17 cellular contexts compared by ENCODE assay signal in the genomic region with DNA sequence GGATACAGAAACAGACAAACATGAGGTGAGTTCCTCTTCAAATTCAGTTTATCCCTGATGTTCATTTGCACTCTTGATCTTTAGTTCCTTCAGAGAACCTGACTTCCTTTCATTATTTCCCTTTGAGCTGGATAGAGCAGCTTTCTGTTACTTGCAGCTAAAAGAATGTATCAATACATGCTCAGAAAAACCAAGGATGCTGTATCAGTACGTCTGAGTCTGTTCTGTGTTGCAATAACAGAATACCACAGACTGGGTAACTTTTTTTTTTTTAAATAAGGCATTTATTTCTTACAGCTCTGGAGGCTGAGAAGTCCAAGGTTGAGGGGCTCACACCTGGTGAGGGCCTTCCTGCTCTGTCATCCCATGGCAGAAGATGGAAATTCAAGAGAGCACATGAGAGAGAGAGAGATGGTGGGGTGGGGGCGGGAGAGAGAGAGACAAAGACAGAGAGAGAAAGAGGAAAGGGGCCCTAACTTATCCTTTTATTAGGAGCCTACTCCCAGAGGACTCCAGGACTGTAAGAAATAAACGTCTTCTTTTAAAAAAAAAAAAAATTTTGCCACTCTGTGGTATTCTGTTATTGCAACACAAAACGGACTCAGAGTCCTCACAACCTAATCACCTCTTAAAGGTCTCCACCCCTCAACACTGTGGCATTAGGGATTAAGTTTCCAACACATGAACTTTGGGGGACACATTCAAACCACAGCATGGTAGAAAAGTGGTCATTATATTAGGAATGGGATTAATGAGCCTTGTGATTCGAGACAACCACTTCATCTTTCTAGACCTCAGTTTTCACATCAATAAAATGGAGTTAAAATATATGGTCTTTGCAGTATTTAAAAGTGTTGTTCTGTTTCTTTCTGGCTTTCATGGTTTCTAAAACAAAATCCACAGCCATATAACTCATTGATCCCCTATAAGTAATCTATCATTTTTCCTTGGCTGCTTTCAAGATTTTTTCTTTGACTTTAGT. TPM values are rescaled to one million over a fixed set of nuclear protein-coding genes. Genes with fewer than 3 reads are reported as not detected.
DNase-seq lines count a peak whose midpoint lies in the region; ATAC-seq and TF ChIP-seq lines count a peak whose summit lies in the region.
"Had no signal": no experiment of that assay in that cellular context is flagged by ENCODE, and none has a peak within 500 bp of the region (broad histone marks: within the 10 kb centered on the region; RNA-seq: fewer than 3 reads in every experiment).

No MANE protein-coding gene starts in this region.

- TF ChIP-seq RAD21 in IMR-90 (IDR thresholded peaks at IDR 0.05; ENCODE audit: low read length) = no peak

- peaks cover 6% of the 10 kb centered on the region for H3K4me1 ChIP-seq in IMR-90 (ENCODE audit: control insufficient read depth, insufficient read depth, low read length)
- peaks cover 2% of the 10 kb centered on the region for H3K4me1 ChIP-seq in fibroblast of lung (ENCODE audit: control insufficient read depth, extremely low read depth, insufficient read depth, low read length)
- H3K4me1 ChIP-seq in thyroid gland = no peaks in the 10 kb centered on the region
- H3K4me1 ChIP-seq: HAP-1, neural progenitor cell, right atrium auricular region, vagina had no signal

- H3K4me2 ChIP-seq in IMR-90 (ENCODE audit: low read depth, low read length) (no peak overlapping the region), fibroblast of lung (ENCODE audit: extremely low read depth, insufficient read depth, low read length) (no peak overlapping the region)
- H3K4me2 ChIP-seq: neural progenitor cell had no signal

- CTCF ChIA-PET in IMR-90 (lab: Yijun Ruan, JAX) = interaction anchor here (0.5 kb wide), 1 partner anchor 377 kb away, joined by 3 read pairs; no protein-coding TSS in a partner anchor

- no peak for TF ChIP-seq POLR2A in IMR-90 (IDR thresholded peaks at IDR 0.05; ENCODE audit: low read depth, low read length)
- no peak for TF ChIP-seq POLR2A in thyroid gland (IDR thresholded peaks at IDR 0.05)

- no peak overlapping the region for H2BK15ac ChIP-seq in IMR-90 (ENCODE audit: low read depth, low read length)

- no peak overlapping the region for H2BK120ac ChIP-seq in IMR-90 (ENCODE audit: low read depth, low read length)

- H2BK20ac ChIP-seq in IMR-90 (ENCODE audit: low read depth, low read length) = no peak overlapping the region

- no TSS peak for BruUV-seq in IMR-90 (replicated peaks; lab: Mats Ljungman, UMichigan)

- H3K9ac ChIP-seq in IMR-90 (ENCODE audit: low read depth, low read length) = no peak overlapping the region
- no peak overlapping the region for H3K9ac ChIP-seq in fibroblast of lung (ENCODE audit: insufficient read depth, low read length)
- H3K9ac ChIP-seq: neural progenitor cell had no signal

- H4K20me1 ChIP-seq in IMR-90 (ENCODE audit: insufficient read depth, low read length) (no peaks in the 10 kb centered on the region), fibroblast of lung (ENCODE audit: control insufficient read depth, extremely low read depth, insufficient read depth, low read length) (no peaks in the 10 kb centered on the region)

- H3K56ac ChIP-seq in IMR-90 (ENCODE audit: extremely low read depth, insufficient read depth, low read length) = no peak overlapping the region

- in situ Hi-C loops in IMR-90 (cut with MboI; ENCODE audit: low sequenced_read_pairs) = loop anchor here (25.0 kb wide), 1 partner anchor 365 kb away; no protein-coding TSS in a partner anchor

- no peak overlapping the region for H3K4me3 ChIP-seq in AG09309 (ENCODE audit: control insufficient read depth, low read depth, low read length)
- no peak overlapping the region for H3K4me3 ChIP-seq in IMR-90 (ENCODE audit: insufficient read depth, low read depth, low read length)
- no peak overlapping the region for H3K4me3 ChIP-seq in fibroblast of lung (replicated peaks in 1 of 4; ENCODE audit: control extremely low read depth in 1 of 4, insufficient read depth in 1 of 4, low read depth in 3 of 4, low read length in 4 of 4)
- no peak overlapping the region for H3K4me3 ChIP-seq in thyroid gland (replicated peaks in 1 of 3)
- H3K4me3 ChIP-seq: HAP-1, heart left ventricle, neural progenitor cell, right atrium auricular region, vagina had no signal

- no CpG with 5 or more reads among the region's 5 CpGs for whole genome bisulfite sequencing in IMR-90 (ENCODE audit: extremely low coverage in 2 of 2, insufficient read length in 1 of 2), 2 experiments
- WGBS in thyroid gland, 2 donors = 60 to 61% methylated on average over 5 of the region's 5 CpGs

- no peak overlapping the region for H4K8ac ChIP-seq in IMR-90 (ENCODE audit: low read depth in 2 of 2, low read length in 2 of 2)

- no peak overlapping the region for H4K91ac ChIP-seq in IMR-90 (ENCODE audit: insufficient read depth, low read depth, low read length)

- H3K14ac ChIP-seq in IMR-90 (replicated peaks; ENCODE audit: low read depth, low read length) = no peak overlapping the region

- POLR2A ChIA-PET in IMR-90 (lab: Charles Lee; ENCODE audit: unreplicated experiment) = interaction anchor here (0.6 kb wide), 1 partner anchor 28 kb away, joined by 4 read pairs; no protein-coding TSS in a partner anchor

- H2AK5ac ChIP-seq in IMR-90 (ENCODE audit: low read depth, low read length) = no peak overlapping the region

- H2BK5ac ChIP-seq in IMR-90 (ENCODE audit: low read depth, low read length, poor library complexity, severe bottlenecking) = no peak overlapping the region

- no peaks in the 10 kb centered on the region for H3K36me3 ChIP-seq in IMR-90 (ENCODE audit: control insufficient read depth, insufficient read depth, low read length)
- no peaks in the 10 kb centered on the region for H3K36me3 ChIP-seq in fibroblast of lung (ENCODE audit: control insufficient read depth, insufficient read depth, low read length)
- H3K36me3 ChIP-seq in thyroid gland = no peaks in the 10 kb centered on the region
- H3K36me3 ChIP-seq: HAP-1, heart left ventricle, neural progenitor cell, right atrium auricular region, vagina had no signal

- H3K9me3 ChIP-seq in IMR-90 (ENCODE audit: control insufficient read depth, insufficient read depth, low read length) = no peaks in the 10 kb centered on the region
- no peaks in the 10 kb centered on the region for H3K9me3 ChIP-seq in fibroblast of lung (ENCODE audit: control insufficient read depth, insufficient read depth, low read depth, low read length)
- no peaks in the 10 kb centered on the region for H3K9me3 ChIP-seq in thyroid gland
- H3K9me3 ChIP-seq: HAP-1, heart left ventricle, right atrium auricular region, vagina had no signal

- dilution Hi-C loops in IMR-90 (cut with HindIII; ENCODE audit: low sequenced_read_pairs, unreplicated experiment) = no loop called here

- H2AFZ ChIP-seq in IMR-90 (replicated peaks; ENCODE audit: low read length, poor library complexity) (no peak overlapping the region), fibroblast of lung (ENCODE audit: low read length) (no peak overlapping the region)
- H2AFZ ChIP-seq: neural progenitor cell had no signal

- H3K27ac ChIP-seq in IMR-90 (ENCODE audit: insufficient read depth, low read length) = no peak overlapping the region
- H3K27ac ChIP-seq in fibroblast of lung (ENCODE audit: insufficient read depth, low read length) = no peak overlapping the region
- H3K27ac ChIP-seq in thyroid gland = no peak overlapping the region
- H3K27ac ChIP-seq: heart left ventricle, neural progenitor cell, right atrium auricular region, vagina had no signal

- H3K79me2 ChIP-seq in fibroblast of lung (ENCODE audit: control insufficient read depth, insufficient read depth, low read length) = no peaks in the 10 kb centered on the region

- no peaks in the 10 kb centered on the region for H3K79me1 ChIP-seq in IMR-90 (ENCODE audit: low read depth in 1 of 2, low read length in 2 of 2)

- no peak overlapping the region for H4K5ac ChIP-seq in IMR-90 (ENCODE audit: low read depth, low read length)

- intact Hi-C loops in IMR-90 (cut with micrococcal nuclease) = loop anchor here (5.0 to 10.0 kb wide), 2 partner anchors 137 to 375 kb away; no protein-coding TSS in a partner anchor
- intact Hi-C loops in thyroid gland (cut with DNase I) = loop anchor here (5.0 to 10.0 kb wide), 2 partner anchors 90 to 153 kb away; a partner anchor contains a TSS

- no peak overlapping the region for H3K23ac ChIP-seq in IMR-90 (ENCODE audit: low read depth, low read length)

- H3K27me3 ChIP-seq in IMR-90 (ENCODE audit: control insufficient read depth, insufficient read depth, low read length) (peaks cover 3% of the 10 kb centered on the region; the same call in 1 of the 2 replicates), fibroblast of lung (ENCODE audit: control insufficient read depth, insufficient read depth, low read length) (no peaks in the 10 kb centered on the region), thyroid gland (no peaks in the 10 kb centered on the region)
- H3K27me3 ChIP-seq: heart left ventricle, neural progenitor cell, right atrium auricular region, vagina had no signal

- H2AK9ac ChIP-seq in IMR-90 (replicated peaks; ENCODE audit: low read depth, low read length, poor library complexity) = no peak overlapping the region

- peak; percentile 42 for DNase-seq in AG09309 (ENCODE audit: low read depth)
- peak; percentile 75 for DNase-seq in IMR-90
- peak; percentile 64 for DNase-seq in OCI-M1 (lab: John Stamatoyannopoulos, UW)
- peak; percentile 30 to 65 for DNase-seq in fibroblast of lung (ENCODE audit: low read depth in 2 of 2)
- DNase-seq in activated T-cell treated with anti-CD3 and anti-CD28 coated beads for 4 hours = no peak
- DNase-seq in stimulated activated CD4-positive, alpha-beta T cell treated with anti-CD3 and anti-CD28 coated beads, Interleukin-4, amount 100 ng/mL, for 1 hour = no peak
- DNase-seq in hippocampal formation (lab: John Stamatoyannopoulos, UW) = no peak
- no peak for DNase-seq in thyroid gland
- DNase-seq: activated naive CD4-positive, alpha-beta T cell; heart left ventricle; NCI-H1105; NCI-H82 had no signal

- H3K4ac ChIP-seq in IMR-90 (ENCODE audit: low read depth, low read length) = no peak overlapping the region

- ATAC-seq in IMR-90 (ENCODE audit: low read depth) = peak; percentile 48
- ATAC-seq: heart left ventricle had no signal

- no peak overlapping the region; the same call in 1 of the 2 replicates for H3K18ac ChIP-seq in IMR-90 (ENCODE audit: low read depth, low read length)

- H3K9me1 ChIP-seq in IMR-90 (ENCODE audit: insufficient read depth, low read length) = no peaks in the 10 kb centered on the region

- TF ChIP-seq CTCF in AG09309 (IDR thresholded peaks at IDR 0.05; ENCODE audit: control insufficient read depth, insufficient read depth, low read depth, low read length, missing control alignments) (no peak), IMR-90 (conservative IDR thresholded peaks at IDR 0.05; ENCODE audit: low read depth, low read length) (no peak), fibroblast of lung (conservative IDR thresholded peaks at IDR 0.05 in 1 of 2, IDR thresholded peaks at IDR 0.05 in 1 of 2; ENCODE audit: low read depth in 1 of 2, low read length in 2 of 2) (no peak), thyroid gland (IDR thresholded peaks at IDR 0.05) (no peak)

RNA-seq across cellular contexts. Expression of a gene that starts 18.4 kb away (rescaled TPM):
- total RNA-seq in IMR-90 (2012; rRNA removed) = 25.0 and 25.1 TPM in 2 replicates
- polyA plus RNA-seq in IMR-90 (2012; rRNA removed) = 3.6 and 5.1 TPM in 2 replicates
- polyA plus RNA-seq in IMR-90 (2012; cell fraction: cytosol; rRNA removed) = 4.9 and 5.6 TPM in 2 replicates
- 3.5 and 6.7 TPM in 2 replicates for polyA plus RNA-seq in IMR-90 (2012; cell fraction: nucleus; rRNA removed; ENCODE audit: low replicate concordance)
- 13.1 and 18.8 TPM in 2 replicates for total RNA-seq in fibroblast of lung
- polyA plus RNA-seq in fibroblast of lung = 10.1 and 11.9 TPM in 2 replicates
- polyA plus RNA-seq in fibroblast of lung (2012) = 7.4 and 8.7 TPM in 2 replicates
- polyA minus RNA-seq in fibroblast of lung (ENCODE audit: low replicate concordance) = 18.8 and 19.8 TPM in 2 replicates
- total RNA-seq in thyroid gland = 10 to 100 TPM; 16.7 to 31.2 (median 21.8) TPM

RNA-seq across cellular contexts. Expression of a gene that starts 19.0 kb away (rescaled TPM):
- total RNA-seq in IMR-90 (2012; rRNA removed) (not detected in 2 replicates), fibroblast of lung (under 0.01 TPM in 1 of 2 replicates, not detected in the other), thyroid gland (under 1 TPM in 2 of 4 donors, not detected in 2; 0.15 to 0.38 TPM)
- polyA plus RNA-seq in IMR-90 (2012; rRNA removed) (0.07 and 0.15 TPM in 2 replicates), fibroblast of lung (0.06 and 0.24 TPM in 2 replicates)
- 0.11 TPM in 1 of 2 replicates, not detected in the other for polyA plus RNA-seq in IMR-90 (2012; cell fraction: cytosol; rRNA removed)
- polyA plus RNA-seq in IMR-90 (2012; cell fraction: nucleus; rRNA removed; ENCODE audit: low replicate concordance) = 0.32 and 1.0 TPM in 2 replicates
- polyA plus RNA-seq in fibroblast of lung (2012) = 0.05 and 0.07 TPM in 2 replicates
- not detected in 2 replicates for polyA minus RNA-seq in fibroblast of lung (ENCODE audit: low replicate concordance)
- total RNA-seq: right atrium auricular region had no signal
- polyA plus RNA-seq: AG04450 had no signal

Comparison
In these comparisons a context has a peak if more than half of its experiments do, and no peak if none do; other contexts are left out.
1. DNase-seq: peak in AG09309 (single experiment), IMR-90 (single experiment), OCI-M1 (single experiment) and fibroblast of lung (2 of 2); none in activated T-cell treated with anti-CD3 and anti-CD28 coated beads for 4 hours (single experiment), stimulated activated CD4-positive, alpha-beta T cell treated with anti-CD3 and anti-CD28 coated beads, Interleukin-4, amount 100 ng/mL, for 1 hour (single experiment), hippocampal formation (0 of 2) and thyroid gland (0 of 2).